In genomic region chr16:7581175-7581574, GRCh38 we compare ENCODE assay signal across 33 cellular contexts.
DNase-seq lines count a peak whose midpoint lies in the region; ATAC-seq, FAIRE-seq and TF ChIP-seq lines count a peak whose summit lies in the region.
"Had no signal": no experiment of that assay in that cellular context is flagged by ENCODE, and none has a peak within 500 bp of the region (broad histone marks: within the 10 kb centered on the region; RNA-seq: fewer than 3 reads in every experiment).

No MANE protein-coding gene starts in this region.

- H3K4me1 ChIP-seq in esophagus muscularis mucosa (no peaks in the 10 kb centered on the region), upper lobe of right lung (no peaks in the 10 kb centered on the region)
- H3K4me1 ChIP-seq: A549, BE2C, BLaER1, Caco-2 had no signal

- no peak for ATAC-seq in upper lobe of right lung
- ATAC-seq: A549; CD8-positive, alpha-beta T cell had no signal

- no peak overlapping the region for H3K9ac ChIP-seq in neural cell (ENCODE audit: low read length)
- H3K9ac ChIP-seq: BLaER1; BLaER1 treated with 17β-estradiol and CSF1 and Interleukin-3, amounts not matched to agents 10 nM and 100 nM had no signal

- H3K9me2 ChIP-seq in neural cell (ENCODE audit: insufficient read depth, low read length) = no peaks in the 10 kb centered on the region

- H3F3A ChIP-seq in neural cell (ENCODE audit: insufficient read depth, low read length, poor library complexity, severe bottlenecking) = no peaks in the 10 kb centered on the region

- no peak for TF ChIP-seq RAD21 in neural cell (conservative IDR thresholded peaks at IDR 0.05)

- H3K36me3 ChIP-seq in bronchial epithelial cell (ENCODE audit: control insufficient read depth, insufficient read depth, low read length) = no peaks in the 10 kb centered on the region
- H3K36me3 ChIP-seq in esophagus muscularis mucosa = no peaks in the 10 kb centered on the region
- no peaks in the 10 kb centered on the region for H3K36me3 ChIP-seq in neural cell (ENCODE audit: insufficient read depth, low read length)
- no peaks in the 10 kb centered on the region for H3K36me3 ChIP-seq in upper lobe of right lung
- H3K36me3 ChIP-seq: BE2C; BLaER1; BLaER1 treated with 17β-estradiol and CSF1 and Interleukin-3, amounts not matched to agents 10 nM and 100 nM had no signal

- peak; percentile 85 for FAIRE-seq in bronchial epithelial cell (lab: Jason Lieb, UNC)
- FAIRE-seq: A204.1, A549, D721Med had no signal

- TF ChIP-seq POLR2A in esophagus muscularis mucosa (IDR thresholded peaks at IDR 0.05; ENCODE audit: low read depth) = no peak

- no peak overlapping the region for H2AFZ ChIP-seq in neural cell (ENCODE audit: low read depth, low read length)

- no peaks in the 10 kb centered on the region for H3K79me2 ChIP-seq in neural cell (replicated peaks; ENCODE audit: insufficient read depth, low read length)

- H4K20me1 ChIP-seq in neural cell (ENCODE audit: insufficient read depth) = no peaks in the 10 kb centered on the region
- H4K20me1 ChIP-seq: BLaER1; BLaER1 treated with 17β-estradiol and CSF1 and Interleukin-3, amounts not matched to agents 10 nM and 100 nM had no signal

- TF ChIP-seq EP300 in esophagus muscularis mucosa (IDR thresholded peaks at IDR 0.05) = no peak
- TF ChIP-seq EP300 in neural cell (conservative IDR thresholded peaks at IDR 0.05; ENCODE audit: poor library complexity, severe bottlenecking) = peak; percentile 43

- no peak overlapping the region for H3K27ac ChIP-seq in esophagus muscularis mucosa (replicated peaks in 1 of 4)
- H3K27ac ChIP-seq in neural cell (ENCODE audit: low read length) = no peak overlapping the region
- no peak overlapping the region for H3K27ac ChIP-seq in upper lobe of right lung
- no peak overlapping the region for H3K27ac ChIP-seq in dorsolateral prefrontal cortex
- H3K27ac ChIP-seq: 22Rv1; A549; BLaER1; BLaER1 treated with 17β-estradiol and CSF1 and Interleukin-3, amounts not matched to agents 10 nM and 100 nM; C4-2B had no signal

- H3K9me3 ChIP-seq in esophagus muscularis mucosa = no peaks in the 10 kb centered on the region
- no peaks in the 10 kb centered on the region for H3K9me3 ChIP-seq in neural cell (ENCODE audit: low read length)
- no peaks in the 10 kb centered on the region for H3K9me3 ChIP-seq in upper lobe of right lung
- H3K9me3 ChIP-seq: A549; BE2C; BLaER1; BLaER1 treated with 17β-estradiol and CSF1 and Interleukin-3, amounts not matched to agents 10 nM and 100 nM; Caco-2 had no signal

- H3K4me2 ChIP-seq in neural cell (ENCODE audit: low read length) = no peak overlapping the region
- H3K4me2 ChIP-seq: A549; BLaER1; BLaER1 treated with 17β-estradiol and CSF1 and Interleukin-3, amounts not matched to agents 10 nM and 100 nM had no signal

- no peak for DNase-seq in bronchial epithelial cell (ENCODE audit: low read depth)
- DNase-seq in esophagus muscularis mucosa (ENCODE audit: extremely low spot score) = peak; percentile 68
- no peak for DNase-seq in upper lobe of right lung
- no peak for DNase-seq in foreskin fibroblast
- no peak for DNase-seq in dorsolateral prefrontal cortex
- DNase-seq: 8988T; ACHN; AML-193; BE2C; C1 segment of cervical spinal cord; Caco-2; Calu3; CD4-positive, alpha-beta memory T cell; CD4-positive, alpha-beta T cell; CD4-positive, CD25-positive, alpha-beta regulatory T cell; CD8-positive, alpha-beta memory T cell; CD8-positive, alpha-beta T cell; COR-L47; DMS 273 treated with DMSO at 0.1 percent for 48 hours; DMS153; DMS53; DMS79; DMS79 treated with DMSO at 0.1 percent for 48 hours; DND-41; EL had no signal

- 89% methylated on average over 6 of the region's 6 CpGs for WGBS in esophagus muscularis mucosa

- H3K27me3 ChIP-seq in bronchial epithelial cell (ENCODE audit: control insufficient read depth, insufficient read depth, low read length) (no peaks in the 10 kb centered on the region), esophagus muscularis mucosa (no peaks in the 10 kb centered on the region), neural cell (ENCODE audit: insufficient read depth, low read depth, low read length) (no peaks in the 10 kb centered on the region), upper lobe of right lung (no peaks in the 10 kb centered on the region), dorsolateral prefrontal cortex (no peaks in the 10 kb centered on the region)
- H3K27me3 ChIP-seq: BE2C; BLaER1; BLaER1 treated with 17β-estradiol and CSF1 and Interleukin-3, amounts not matched to agents 10 nM and 100 nM had no signal

- intact Hi-C loops in esophagus muscularis mucosa (cut with DNase I) (no loop called here), upper lobe of right lung (cut with DNase I) (no loop called here), dorsolateral prefrontal cortex (cut with DNase I) (no loop called here)

- TF ChIP-seq CTCF in bronchial epithelial cell (IDR thresholded peaks at IDR 0.05; ENCODE audit: insufficient read depth, low read length, severe bottlenecking) = no peak
- TF ChIP-seq CTCF in esophagus muscularis mucosa (IDR thresholded peaks at IDR 0.05) = no peak
- no peak for TF ChIP-seq CTCF in neural cell (IDR thresholded peaks at IDR 0.05; ENCODE audit: poor library complexity, severe bottlenecking)
- TF ChIP-seq CTCF in upper lobe of right lung (IDR thresholded peaks at IDR 0.05) = no peak
- TF ChIP-seq CTCF in foreskin fibroblast (IDR thresholded peaks at IDR 0.05; ENCODE audit: low read depth, low read length) = no peak
- TF ChIP-seq CTCF in dorsolateral prefrontal cortex (IDR thresholded peaks at IDR 0.05 in 54 of 56, conservative IDR thresholded peaks at IDR 0.05 in 2 of 56; ENCODE audit: low read depth in 1 of 56, partially characterized antibody in 56 of 56) = no peak

- H3K4me3 ChIP-seq in bronchial epithelial cell (ENCODE audit: low read depth, low read length) (no peak overlapping the region), esophagus muscularis mucosa (no peak overlapping the region), neural cell (ENCODE audit: low read length) (no peak overlapping the region), upper lobe of right lung (no peak overlapping the region), foreskin fibroblast (ENCODE audit: low read depth in 1 of 2, low read length in 2 of 2) (no peak overlapping the region), dorsolateral prefrontal cortex (no peak overlapping the region)
- H3K4me3 ChIP-seq: A549; BLaER1; BLaER1 treated with 17β-estradiol and CSF1 and Interleukin-3, amounts not matched to agents 10 nM and 100 nM had no signal

TF ChIP-seq in neural cell, 6 proteins besides CTCF, POLR2A, EP300 and RAD21:
- no peak for TF ChIP-seq MXI1 (conservative IDR thresholded peaks at IDR 0.05; ENCODE audit: poor library complexity, severe bottlenecking)
- no peak for TF ChIP-seq REST (IDR thresholded peaks at IDR 0.05; ENCODE audit: borderline replicate concordance)
- no peak for TF ChIP-seq EZH2 (IDR thresholded peaks at IDR 0.05; ENCODE audit: borderline replicate concordance, insufficient read depth, low read length, poor library complexity, severe bottlenecking)
- no peak for TF ChIP-seq SMC3 (conservative IDR thresholded peaks at IDR 0.05; ENCODE audit: poor library complexity)
- no peak for TF ChIP-seq TAF1 (IDR thresholded peaks at IDR 0.05; ENCODE audit: low read depth)
- TF ChIP-seq POLR2AphosphoS5 (IDR thresholded peaks at IDR 0.05) = no peak
